In the genomic region with DNA sequence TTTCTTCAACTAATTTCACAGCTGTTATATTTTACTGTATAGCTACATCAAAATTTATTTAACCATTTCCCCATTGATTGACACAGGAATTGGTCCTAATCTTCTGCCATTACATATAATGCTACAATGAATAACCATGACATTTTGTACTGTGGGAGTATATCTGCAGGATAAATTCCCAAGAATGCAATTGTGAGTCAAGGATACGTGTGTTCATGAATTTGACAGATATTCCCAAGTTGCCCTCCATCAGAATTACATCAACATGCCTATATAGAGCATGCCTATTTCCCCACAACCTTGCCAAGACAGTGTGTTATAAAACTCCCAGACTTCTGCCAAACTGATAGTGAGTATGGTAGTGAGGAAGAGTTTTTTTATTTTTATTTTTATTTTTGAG, we compare ENCODE assay signal across 25 cellular contexts. TPM values are rescaled to one million over a fixed set of nuclear protein-coding genes. Genes with fewer than 3 reads are reported as not detected.
"Had no signal": no experiment of that assay in that cellular context is flagged by ENCODE, and none has a peak within 500 bp of the region (broad histone marks: within the 10 kb centered on the region; RNA-seq: fewer than 3 reads in every experiment).

No MANE protein-coding gene starts in this region.

- H3K4me3 Mint-ChIP-seq: IgD-negative memory B cell had no signal

- H3K27ac ChIP-seq: HL-60, KMS-11, RWPE1 had no signal

- DNase-seq: Kasumi-1, MM.1S, NCI-H1092 treated with DMSO at 0.1 percent for 48 hours, NCI-H1436, NCI-H187, NCI-H2029, NCI-H2081 treated with DMSO at 0.1 percent for 48 hours, NCI-H2171, NCI-H226, NCI-H446, NCI-H510A, NCI-H524 treated with DMSO at 0.1 percent for 48 hours, NCI-H69, NCI-H774, PC-3, SHP77, SK-N-SH had no signal

- H3K9me3 Mint-ChIP-seq: IgD-negative memory B cell had no signal

- H3K36me3 Mint-ChIP-seq: IgD-negative memory B cell had no signal

- H3K27ac Mint-ChIP-seq: IgD-negative memory B cell had no signal

- H3K4me3 ChIP-seq: K562 had no signal

- ATAC-seq: K562, Panc1, PC-3 had no signal

RNA-seq across cellular contexts. Expression of gene C1orf210, which starts 12.7 kb away (rescaled TPM):
- total RNA-seq: K562, M059J, SK-MEL-5 had no signal

RNA-seq across cellular contexts. Expression of gene TMEM125, which starts 28.3 kb away (rescaled TPM):
- total RNA-seq: K562, M059J, SK-MEL-5 had no signal

RNA-seq across cellular contexts. Expression of gene MPL, which starts 39.6 kb away (rescaled TPM):
- total RNA-seq: K562, M059J, PC-3, SK-MEL-5 had no signal
